In the genomic region with DNA sequence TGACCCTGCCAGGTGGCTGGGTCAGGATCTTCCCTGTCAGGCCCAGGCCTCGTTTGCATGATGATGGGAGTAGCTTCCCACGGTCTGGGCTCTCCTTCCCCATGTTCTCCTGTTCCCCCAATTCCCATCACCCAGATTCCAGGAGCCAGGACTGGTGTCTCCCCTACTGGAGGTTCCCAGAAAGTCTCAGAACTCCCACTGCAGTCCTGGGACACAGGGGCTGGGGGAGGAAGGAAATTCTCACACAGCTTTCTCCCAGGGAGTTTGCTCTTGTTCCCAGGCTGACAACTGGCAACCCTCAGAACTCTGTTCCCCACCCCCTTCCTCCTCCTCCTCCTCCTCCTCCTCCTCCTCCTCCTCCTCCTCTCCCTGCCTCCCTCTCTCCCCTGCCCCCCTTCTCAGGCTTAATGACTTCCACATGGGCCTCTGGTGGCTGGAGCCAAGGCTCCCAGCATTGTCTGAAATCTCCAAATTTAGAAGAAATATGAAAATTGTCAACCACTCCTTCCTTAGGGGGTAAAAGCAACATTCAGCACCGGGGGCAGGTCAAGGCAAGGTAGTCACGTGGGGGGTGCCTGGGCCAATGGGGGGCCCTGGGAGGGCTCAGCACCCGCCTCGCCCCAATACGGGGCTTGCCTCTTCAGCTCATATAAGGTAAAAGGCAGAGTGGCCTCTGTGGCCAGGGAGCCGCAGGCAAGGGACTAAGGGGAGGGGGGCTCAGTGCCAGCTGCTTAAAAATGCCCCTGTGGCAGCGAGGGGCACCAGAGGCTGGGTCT, we compare ENCODE assay signal across 1 cellular context.
TF ChIP-seq lines count a peak whose summit lies in the region.

No MANE protein-coding gene starts in this region.

TF ChIP-seq in GM12878, 131 proteins besides CTCF, POLR2A, EP300 and RAD21:
- TF ChIP-seq, protein P1, sequence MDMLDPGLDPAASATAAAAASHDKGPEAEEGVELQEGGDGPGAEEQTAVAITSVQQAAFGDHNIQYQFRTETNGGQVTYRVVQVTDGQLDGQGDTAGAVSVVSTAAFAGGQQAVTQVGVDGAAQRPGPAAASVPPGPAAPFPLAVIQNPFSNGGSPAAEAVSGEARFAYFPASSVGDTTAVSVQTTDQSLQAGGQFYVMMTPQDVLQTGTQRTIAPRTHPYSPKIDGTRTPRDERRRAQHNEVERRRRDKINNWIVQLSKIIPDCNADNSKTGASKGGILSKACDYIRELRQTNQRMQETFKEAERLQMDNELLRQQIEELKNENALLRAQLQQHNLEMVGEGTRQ (IDR thresholded peaks at IDR 0.05; ENCODE audit: borderline replicate concordance, low read depth, low read length), result peak; percentile 4; the same call in 1 of the 2 replicates
- TF ChIP-seq RCOR1 (conservative IDR thresholded peaks at IDR 0.05; ENCODE audit: low read depth, low read length) (no peak), YY1 (IDR thresholded peaks at IDR 0.05; ENCODE audit: low read depth, low read length) (no peak), WRNIP1 (IDR thresholded peaks at IDR 0.05; ENCODE audit: borderline replicate concordance, low read depth, low read length) (no peak), TAF1 (IDR thresholded peaks at IDR 0.05; ENCODE audit: borderline replicate concordance, low read depth, low read length) (no peak), MTA3 (IDR thresholded peaks at IDR 0.05; ENCODE audit: borderline replicate concordance, low read length) (no peak), CEBPB (IDR thresholded peaks at IDR 0.05; ENCODE audit: borderline replicate concordance in 1 of 2, low read depth in 2 of 2, low read length in 2 of 2) (no peak), RAD51 (IDR thresholded peaks at IDR 0.05) (peak; percentile 81), ZSCAN29 (IDR thresholded peaks at IDR 0.05) (no peak), MEF2B (IDR thresholded peaks at IDR 0.05; ENCODE audit: partially characterized antibody, poor library complexity, severe bottlenecking) (peak; percentile 30), STAT3 (IDR thresholded peaks at IDR 0.05; ENCODE audit: low read depth, low read length) (no peak), ZNF217 (IDR thresholded peaks at IDR 0.05) (no peak), BMI1 (IDR thresholded peaks at IDR 0.05; ENCODE audit: borderline replicate concordance) (no peak), ATF7 (IDR thresholded peaks at IDR 0.05; ENCODE audit: low read depth) (no peak), RFX5 (IDR thresholded peaks at IDR 0.05; ENCODE audit: low read depth, low read length) (no peak), RUNX3 (IDR thresholded peaks at IDR 0.05; ENCODE audit: low read length) (no peak), CHD1 (IDR thresholded peaks at IDR 0.05; ENCODE audit: low read depth, low read length) (no peak), YBX1 (IDR thresholded peaks at IDR 0.05) (no peak), NFYA (IDR thresholded peaks at IDR 0.05; ENCODE audit: borderline replicate concordance, low read depth, low read length) (no peak), DPF2 (IDR thresholded peaks at IDR 0.05) (no peak), SMAD5 (IDR thresholded peaks at IDR 0.05; ENCODE audit: low read depth) (no peak), SREBF2 (IDR thresholded peaks at IDR 0.05; ENCODE audit: low read length) (no peak), MXI1 (IDR thresholded peaks at IDR 0.05; ENCODE audit: low read depth, low read length) (no peak)
- TF ChIP-seq, protein P2, sequence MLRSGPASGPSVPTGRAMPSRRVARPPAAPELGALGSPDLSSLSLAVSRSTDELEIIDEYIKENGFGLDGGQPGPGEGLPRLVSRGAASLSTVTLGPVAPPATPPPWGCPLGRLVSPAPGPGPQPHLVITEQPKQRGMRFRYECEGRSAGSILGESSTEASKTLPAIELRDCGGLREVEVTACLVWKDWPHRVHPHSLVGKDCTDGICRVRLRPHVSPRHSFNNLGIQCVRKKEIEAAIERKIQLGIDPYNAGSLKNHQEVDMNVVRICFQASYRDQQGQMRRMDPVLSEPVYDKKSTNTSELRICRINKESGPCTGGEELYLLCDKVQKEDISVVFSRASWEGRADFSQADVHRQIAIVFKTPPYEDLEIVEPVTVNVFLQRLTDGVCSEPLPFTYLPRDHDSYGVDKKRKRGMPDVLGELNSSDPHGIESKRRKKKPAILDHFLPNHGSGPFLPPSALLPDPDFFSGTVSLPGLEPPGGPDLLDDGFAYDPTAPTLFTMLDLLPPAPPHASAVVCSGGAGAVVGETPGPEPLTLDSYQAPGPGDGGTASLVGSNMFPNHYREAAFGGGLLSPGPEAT (IDR thresholded peaks at IDR 0.05; ENCODE audit: low read depth), result no peak
- TF ChIP-seq, protein P3, sequence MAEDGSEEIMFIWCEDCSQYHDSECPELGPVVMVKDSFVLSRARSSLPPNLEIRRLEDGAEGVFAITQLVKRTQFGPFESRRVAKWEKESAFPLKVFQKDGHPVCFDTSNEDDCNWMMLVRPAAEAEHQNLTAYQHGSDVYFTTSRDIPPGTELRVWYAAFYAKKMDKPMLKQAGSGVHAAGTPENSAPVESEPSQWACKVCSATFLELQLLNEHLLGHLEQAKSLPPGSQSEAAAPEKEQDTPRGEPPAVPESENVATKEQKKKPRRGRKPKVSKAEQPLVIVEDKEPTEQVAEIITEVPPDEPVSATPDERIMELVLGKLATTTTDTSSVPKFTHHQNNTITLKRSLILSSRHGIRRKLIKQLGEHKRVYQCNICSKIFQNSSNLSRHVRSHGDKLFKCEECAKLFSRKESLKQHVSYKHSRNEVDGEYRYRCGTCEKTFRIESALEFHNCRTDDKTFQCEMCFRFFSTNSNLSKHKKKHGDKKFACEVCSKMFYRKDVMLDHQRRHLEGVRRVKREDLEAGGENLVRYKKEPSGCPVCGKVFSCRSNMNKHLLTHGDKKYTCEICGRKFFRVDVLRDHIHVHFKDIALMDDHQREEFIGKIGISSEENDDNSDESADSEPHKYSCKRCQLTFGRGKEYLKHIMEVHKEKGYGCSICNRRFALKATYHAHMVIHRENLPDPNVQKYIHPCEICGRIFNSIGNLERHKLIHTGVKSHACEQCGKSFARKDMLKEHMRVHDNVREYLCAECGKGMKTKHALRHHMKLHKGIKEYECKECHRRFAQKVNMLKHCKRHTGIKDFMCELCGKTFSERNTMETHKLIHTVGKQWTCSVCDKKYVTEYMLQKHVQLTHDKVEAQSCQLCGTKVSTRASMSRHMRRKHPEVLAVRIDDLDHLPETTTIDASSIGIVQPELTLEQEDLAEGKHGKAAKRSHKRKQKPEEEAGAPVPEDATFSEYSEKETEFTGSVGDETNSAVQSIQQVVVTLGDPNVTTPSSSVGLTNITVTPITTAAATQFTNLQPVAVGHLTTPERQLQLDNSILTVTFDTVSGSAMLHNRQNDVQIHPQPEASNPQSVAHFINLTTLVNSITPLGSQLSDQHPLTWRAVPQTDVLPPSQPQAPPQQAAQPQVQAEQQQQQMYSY (CRISPR knock-in tag; IDR thresholded peaks at IDR 0.05), result no peak
- TF ChIP-seq, protein P4, sequence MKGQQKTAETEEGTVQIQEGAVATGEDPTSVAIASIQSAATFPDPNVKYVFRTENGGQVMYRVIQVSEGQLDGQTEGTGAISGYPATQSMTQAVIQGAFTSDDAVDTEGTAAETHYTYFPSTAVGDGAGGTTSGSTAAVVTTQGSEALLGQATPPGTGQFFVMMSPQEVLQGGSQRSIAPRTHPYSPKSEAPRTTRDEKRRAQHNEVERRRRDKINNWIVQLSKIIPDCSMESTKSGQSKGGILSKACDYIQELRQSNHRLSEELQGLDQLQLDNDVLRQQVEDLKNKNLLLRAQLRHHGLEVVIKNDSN (IDR thresholded peaks at IDR 0.05; ENCODE audit: borderline replicate concordance, extremely low read length, insufficient read depth, low read depth, low read length), result peak; percentile 39
- TF ChIP-seq, protein P5, sequence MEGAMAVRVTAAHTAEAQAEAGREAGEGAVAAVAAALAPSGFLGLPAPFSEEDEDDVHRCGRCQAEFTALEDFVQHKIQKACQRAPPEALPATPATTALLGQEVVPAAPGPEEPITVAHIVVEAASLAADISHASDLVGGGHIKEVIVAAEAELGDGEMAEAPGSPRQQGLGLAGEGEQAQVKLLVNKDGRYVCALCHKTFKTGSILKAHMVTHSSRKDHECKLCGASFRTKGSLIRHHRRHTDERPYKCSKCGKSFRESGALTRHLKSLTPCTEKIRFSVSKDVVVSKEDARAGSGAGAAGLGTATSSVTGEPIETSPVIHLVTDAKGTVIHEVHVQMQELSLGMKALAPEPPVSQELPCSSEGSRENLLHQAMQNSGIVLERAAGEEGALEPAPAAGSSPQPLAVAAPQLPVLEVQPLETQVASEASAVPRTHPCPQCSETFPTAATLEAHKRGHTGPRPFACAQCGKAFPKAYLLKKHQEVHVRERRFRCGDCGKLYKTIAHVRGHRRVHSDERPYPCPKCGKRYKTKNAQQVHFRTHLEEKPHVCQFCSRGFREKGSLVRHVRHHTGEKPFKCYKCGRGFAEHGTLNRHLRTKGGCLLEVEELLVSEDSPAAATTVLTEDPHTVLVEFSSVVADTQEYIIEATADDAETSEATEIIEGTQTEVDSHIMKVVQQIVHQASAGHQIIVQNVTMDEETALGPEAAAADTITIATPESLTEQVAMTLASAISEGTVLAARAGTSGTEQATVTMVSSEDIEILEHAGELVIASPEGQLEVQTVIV (IDR thresholded peaks at IDR 0.05; ENCODE audit: borderline replicate concordance, partially characterized antibody), result no peak
- TF ChIP-seq, protein P6, sequence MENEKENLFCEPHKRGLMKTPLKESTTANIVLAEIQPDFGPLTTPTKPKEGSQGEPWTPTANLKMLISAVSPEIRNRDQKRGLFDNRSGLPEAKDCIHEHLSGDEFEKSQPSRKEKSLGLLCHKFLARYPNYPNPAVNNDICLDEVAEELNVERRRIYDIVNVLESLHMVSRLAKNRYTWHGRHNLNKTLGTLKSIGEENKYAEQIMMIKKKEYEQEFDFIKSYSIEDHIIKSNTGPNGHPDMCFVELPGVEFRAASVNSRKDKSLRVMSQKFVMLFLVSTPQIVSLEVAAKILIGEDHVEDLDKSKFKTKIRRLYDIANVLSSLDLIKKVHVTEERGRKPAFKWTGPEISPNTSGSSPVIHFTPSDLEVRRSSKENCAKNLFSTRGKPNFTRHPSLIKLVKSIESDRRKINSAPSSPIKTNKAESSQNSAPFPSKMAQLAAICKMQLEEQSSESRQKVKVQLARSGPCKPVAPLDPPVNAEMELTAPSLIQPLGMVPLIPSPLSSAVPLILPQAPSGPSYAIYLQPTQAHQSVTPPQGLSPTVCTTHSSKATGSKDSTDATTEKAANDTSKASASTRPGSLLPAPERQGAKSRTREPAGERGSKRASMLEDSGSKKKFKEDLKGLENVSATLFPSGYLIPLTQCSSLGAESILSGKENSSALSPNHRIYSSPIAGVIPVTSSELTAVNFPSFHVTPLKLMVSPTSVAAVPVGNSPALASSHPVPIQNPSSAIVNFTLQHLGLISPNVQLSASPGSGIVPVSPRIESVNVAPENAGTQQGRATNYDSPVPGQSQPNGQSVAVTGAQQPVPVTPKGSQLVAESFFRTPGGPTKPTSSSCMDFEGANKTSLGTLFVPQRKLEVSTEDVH (IDR thresholded peaks at IDR 0.05; ENCODE audit: low read depth, partially characterized antibody), result no peak
- TF ChIP-seq, protein P7, sequence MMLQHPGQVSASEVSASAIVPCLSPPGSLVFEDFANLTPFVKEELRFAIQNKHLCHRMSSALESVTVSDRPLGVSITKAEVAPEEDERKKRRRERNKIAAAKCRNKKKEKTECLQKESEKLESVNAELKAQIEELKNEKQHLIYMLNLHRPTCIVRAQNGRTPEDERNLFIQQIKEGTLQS (IDR thresholded peaks at IDR 0.05; ENCODE audit: borderline replicate concordance, extremely low read depth, low read depth, low read length), result no peak
- TF ChIP-seq, protein P8, sequence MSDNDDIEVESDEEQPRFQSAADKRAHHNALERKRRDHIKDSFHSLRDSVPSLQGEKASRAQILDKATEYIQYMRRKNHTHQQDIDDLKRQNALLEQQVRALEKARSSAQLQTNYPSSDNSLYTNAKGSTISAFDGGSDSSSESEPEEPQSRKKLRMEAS (IDR thresholded peaks at IDR 0.05; ENCODE audit: low read depth, low read length), result peak; percentile 49; the same call in 1 of the 2 replicates
